9 cellular contexts compared by ENCODE assay signal in the genomic region with DNA sequence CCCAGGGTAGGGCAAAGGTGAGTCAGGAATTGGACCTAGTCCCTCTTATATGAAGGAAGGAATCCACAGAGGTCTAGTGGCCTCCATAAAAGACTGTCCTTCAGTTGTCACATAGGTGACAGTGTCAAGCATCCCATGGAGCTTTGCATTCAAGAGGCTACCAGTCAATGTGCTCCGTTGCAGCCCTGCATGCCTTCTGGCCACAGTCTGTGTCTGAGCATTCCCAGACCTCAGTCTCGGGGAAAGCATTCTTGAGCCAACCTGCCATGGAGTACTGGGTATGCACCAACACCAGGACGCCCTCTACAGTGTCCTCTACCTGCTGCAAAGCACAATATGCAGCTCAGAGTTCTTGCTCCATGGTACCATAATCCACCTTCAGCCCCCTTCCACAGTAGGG.
"Had no signal": no experiment of that assay in that cellular context is flagged by ENCODE, and none has a peak within 500 bp of the region (broad histone marks: within the 10 kb centered on the region; RNA-seq: fewer than 3 reads in every experiment).

No MANE protein-coding gene starts in this region.

- H2AFZ ChIP-seq: GM23248 had no signal

- H3K4me3 ChIP-seq: GM23248, K562 had no signal

- ATAC-seq: K562 had no signal

- H3K27ac ChIP-seq: GM23248 had no signal

- H3K9me3 Mint-ChIP-seq: H9 had no signal

- H3K4me1 Mint-ChIP-seq: H9 had no signal

- H3K4me3 Mint-ChIP-seq: H9 had no signal

- H3K9ac ChIP-seq: GM23248 had no signal

- DNase-seq: GM23248, GOT3, H9, HCEC 1CT, IMR-90, KG1 had no signal

- H3K27ac Mint-ChIP-seq: H9 had no signal

- FAIRE-seq: H54, HTR-8/SVneo, K562 had no signal
